14 cellular contexts compared by ENCODE assay signal in the genomic region with DNA sequence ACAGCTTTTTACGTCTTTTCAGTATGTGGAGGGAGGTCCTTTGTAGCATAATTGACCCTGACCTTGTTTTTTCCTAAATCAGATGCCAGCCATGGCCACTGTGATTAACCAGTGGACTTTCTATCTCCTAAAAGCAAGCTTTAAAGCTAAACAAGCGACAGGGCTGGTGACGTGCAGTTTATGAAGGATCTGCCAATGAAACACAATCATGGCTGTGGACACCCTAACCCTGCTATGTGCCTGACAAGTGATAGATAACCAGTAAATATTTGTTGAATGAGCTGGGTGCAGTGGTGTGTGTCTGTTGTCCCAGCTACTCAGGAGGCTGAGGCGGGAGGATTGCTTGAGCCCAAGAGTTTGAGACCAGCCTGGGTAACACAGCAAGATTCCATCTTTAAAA.
DNase-seq lines count a peak whose midpoint lies in the region; ATAC-seq and TF ChIP-seq lines count a peak whose summit lies in the region.
"Had no signal": no experiment of that assay in that cellular context is flagged by ENCODE, and none has a peak within 500 bp of the region (broad histone marks: within the 10 kb centered on the region; RNA-seq: fewer than 3 reads in every experiment).

No MANE protein-coding gene starts in this region.

- H3K9me3 Mint-ChIP-seq in activated naive CD4-positive, alpha-beta T cell treated with anti-CD3 and anti-CD28 coated beads for 36 hours, result no peaks in the 10 kb centered on the region
- H3K9me3 Mint-ChIP-seq in activated naive CD8-positive, alpha-beta T cell treated with anti-CD3 and anti-CD28 coated beads, Interleukin-2, amount 50 U/mL, for 24 hours, result no peaks in the 10 kb centered on the region
- H3K9me3 Mint-ChIP-seq: CD8-positive, alpha-beta memory T cell had no signal

- H3K4me3 ChIP-seq in spleen, result no peak overlapping the region
- H3K4me3 ChIP-seq: heart right ventricle had no signal

- no peaks in the 10 kb centered on the region for H3K27me3 Mint-ChIP-seq in activated naive CD4-positive, alpha-beta T cell treated with anti-CD3 and anti-CD28 coated beads for 36 hours (ENCODE audit: low read depth)
- no peaks in the 10 kb centered on the region for H3K27me3 Mint-ChIP-seq in activated naive CD8-positive, alpha-beta T cell treated with anti-CD3 and anti-CD28 coated beads, Interleukin-2, amount 50 U/mL, for 24 hours

- H3K27ac Mint-ChIP-seq in activated naive CD4-positive, alpha-beta T cell treated with anti-CD3 and anti-CD28 coated beads for 36 hours, result peak overlapping the region; percentile 80
- H3K27ac Mint-ChIP-seq in activated naive CD8-positive, alpha-beta T cell treated with anti-CD3 and anti-CD28 coated beads, Interleukin-2, amount 50 U/mL, for 24 hours, result peak overlapping the region; percentile 72
- H3K27ac Mint-ChIP-seq: CD8-positive, alpha-beta memory T cell had no signal

- H3K27ac ChIP-seq in spleen, result peak overlapping the region in 7 of 8 donors; percentile 58 to 79 (median 71)

- intact Hi-C loops in activated naive CD4-positive, alpha-beta T cell treated with anti-CD3 and anti-CD28 coated beads for 36 hours (cut with micrococcal nuclease), result no loop called here
- intact Hi-C loops in spleen (cut with DNase I; ENCODE audit: low total_unique reads), result no loop called here
- intact Hi-C loops in posterior cingulate gyrus (cut with DNase I), result no loop called here

- H3K36me3 Mint-ChIP-seq in activated naive CD4-positive, alpha-beta T cell treated with anti-CD3 and anti-CD28 coated beads for 36 hours (ENCODE audit: low read depth), result no peaks in the 10 kb centered on the region
- peaks cover 3% of the 10 kb centered on the region for H3K36me3 Mint-ChIP-seq in activated naive CD8-positive, alpha-beta T cell treated with anti-CD3 and anti-CD28 coated beads, Interleukin-2, amount 50 U/mL, for 24 hours (ENCODE audit: low read depth)
- H3K36me3 Mint-ChIP-seq: CD8-positive, alpha-beta memory T cell had no signal

- no peak for TF ChIP-seq CTCF in spleen (IDR thresholded peaks at IDR 0.05 in 8 of 11, conservative IDR thresholded peaks at IDR 0.05 in 3 of 11)

- peaks cover 88% of the 10 kb centered on the region for H3K4me1 Mint-ChIP-seq in activated naive CD4-positive, alpha-beta T cell treated with anti-CD3 and anti-CD28 coated beads for 36 hours (ENCODE audit: low read depth)
- H3K4me1 Mint-ChIP-seq in activated naive CD8-positive, alpha-beta T cell treated with anti-CD3 and anti-CD28 coated beads, Interleukin-2, amount 50 U/mL, for 24 hours, result peaks cover 93% of the 10 kb centered on the region

- DNase-seq in activated naive CD4-positive, alpha-beta T cell treated with anti-CD3 and anti-CD28 coated beads for 36 hours, result no peak
- no peak for DNase-seq in activated naive CD4-positive, alpha-beta T cell (lab: John Stamatoyannopoulos, UW)
- DNase-seq in NCI-H748 treated with DMSO at 0.1 percent for 48 hours (lab: John Stamatoyannopoulos, UW), result peak; percentile 14
- no peak for DNase-seq in activated naive CD8-positive, alpha-beta T cell treated with anti-CD3 and anti-CD28 coated beads, Interleukin-2, amount 50 U/mL, for 24 hours
- no peak for DNase-seq in spleen
- DNase-seq in posterior cingulate gyrus, result no peak
- no peak for DNase-seq in NCI-H146 (lab: John Stamatoyannopoulos, UW)
- DNase-seq: CD8-positive, alpha-beta memory T cell; H7; heart right ventricle; NCI-H524; retina; RPMI8226 had no signal

- 70 to 87% (median 76%) methylated on average over 4 of the region's 4 CpGs for WGBS in spleen, 5 donors

- H3K27me3 ChIP-seq in spleen (replicated peaks in 1 of 7), result no peaks in the 10 kb centered on the region

- CTCF ChIA-PET in activated naive CD4-positive, alpha-beta T cell treated with anti-CD3 and anti-CD28 coated beads for 36 hours (lab: Charles Lee), result interaction anchor here (1.1 to 1.5 kb wide), 3 partner anchors 9 to 81 kb away, joined by 3 to 4 read pairs (median 4); no protein-coding TSS in a partner anchor

- no peaks in the 10 kb centered on the region for H3K36me3 ChIP-seq in spleen
- H3K36me3 ChIP-seq: heart right ventricle had no signal

- no peak overlapping the region for H3K4me3 Mint-ChIP-seq in activated naive CD4-positive, alpha-beta T cell treated with anti-CD3 and anti-CD28 coated beads for 36 hours
- H3K4me3 Mint-ChIP-seq in activated naive CD8-positive, alpha-beta T cell treated with anti-CD3 and anti-CD28 coated beads, Interleukin-2, amount 50 U/mL, for 24 hours, result no peak overlapping the region
- H3K4me3 Mint-ChIP-seq: CD8-positive, alpha-beta memory T cell had no signal

- H3K4me1 ChIP-seq in spleen, result peaks cover 0 to 87% (median 31%) of the 10 kb centered on the region in 6 donors

- H3K9me3 ChIP-seq in spleen, result no peaks in the 10 kb centered on the region
- H3K9me3 ChIP-seq: heart right ventricle had no signal

- TF ChIP-seq POLR2A in spleen (IDR thresholded peaks at IDR 0.05), result no peak

- no peak for ATAC-seq in activated naive CD8-positive, alpha-beta T cell treated with anti-CD3 and anti-CD28 coated beads, Interleukin-2, amount 50 U/mL, for 24 hours
- no peak for ATAC-seq in GM18519 (IDR thresholded peaks at IDR 0.05; ENCODE audit: low FRiP score, unreplicated experiment)
- ATAC-seq: heart right ventricle had no signal
